ENCODE assay signal across 21 cellular contexts in genomic region chr1:95583811-95584210, GRCh38.
DNase-seq lines count a peak whose midpoint lies in the region; ATAC-seq and TF ChIP-seq lines count a peak whose summit lies in the region.
"Had no signal": no experiment of that assay in that cellular context is flagged by ENCODE, and none has a peak within 500 bp of the region (broad histone marks: within the 10 kb centered on the region; RNA-seq: fewer than 3 reads in every experiment).

No MANE protein-coding gene starts in this region.

- H3K4me1 ChIP-seq in GM23338 (ENCODE audit: insufficient read depth), result peaks cover 21% of the 10 kb centered on the region
- H3K4me1 ChIP-seq in CD4-positive, alpha-beta memory T cell (ENCODE audit: insufficient read depth, low read length), result no peaks in the 10 kb centered on the region

- H3K27me3 ChIP-seq in GM23338 (ENCODE audit: insufficient read depth) (no peaks in the 10 kb centered on the region), neural cell (ENCODE audit: insufficient read depth, low read depth, low read length) (no peaks in the 10 kb centered on the region)
- no peaks in the 10 kb centered on the region for H3K27me3 ChIP-seq in CD4-positive, alpha-beta memory T cell (ENCODE audit: insufficient read depth, low read length)

- H3K9me3 ChIP-seq in neural cell (ENCODE audit: low read length), result no peaks in the 10 kb centered on the region
- no peaks in the 10 kb centered on the region for H3K9me3 ChIP-seq in CD4-positive, alpha-beta memory T cell (ENCODE audit: control insufficient read depth in 1 of 2, low read length in 2 of 2)

- peaks cover 28% of the 10 kb centered on the region for H3K4me1 Mint-ChIP-seq in GM23338
- no peaks in the 10 kb centered on the region for H3K4me1 Mint-ChIP-seq in CD4-positive, alpha-beta memory T cell
- no peaks in the 10 kb centered on the region for H3K4me1 Mint-ChIP-seq in activated naive CD4-positive, alpha-beta T cell treated with anti-CD3 and anti-CD28 coated beads, Interleukin-2, amount 10 ng/mL, durations not matched to agents 7 days and 5 days
- H3K4me1 Mint-ChIP-seq: CD14-positive monocyte had no signal

- DNase-seq in DMS79 (lab: John Stamatoyannopoulos, UW), result peak; percentile 54
- no peak for DNase-seq in DMS79 treated with DMSO at 0.1 percent for 48 hours (lab: John Stamatoyannopoulos, UW)
- DNase-seq in GM23338 (ENCODE audit: low spot score), result peak; percentile 5
- DNase-seq in NCI-H345 treated with DMSO at 0.1 percent for 48 hours (lab: John Stamatoyannopoulos, UW; ENCODE audit: unreplicated experiment), result peak; percentile 32
- no peak for DNase-seq in CD4-positive, alpha-beta memory T cell
- no peak for DNase-seq in activated naive CD4-positive, alpha-beta T cell treated with anti-CD3 and anti-CD28 coated beads, Interleukin-2, amount 10 ng/mL, durations not matched to agents 7 days and 5 days
- DNase-seq in NCI-H128 (lab: John Stamatoyannopoulos, UW; ENCODE audit: unreplicated experiment), result no peak
- DNase-seq: 8988T; GOT3; HFFc6; NCI-H1436 treated with DMSO at 0.1 percent for 48 hours; NCI-H2081; NCI-H226; NCI-H69; NK-92 treated with Interleukin-12 subunit alpha and Interleukin-12 subunit beta, amount 100 ng/mL, for 24 hours; Right ventricle myocardium superior; T-helper 1 cell had no signal

- no peak overlapping the region for H3K27ac Mint-ChIP-seq in GM23338
- no peak overlapping the region for H3K27ac Mint-ChIP-seq in CD4-positive, alpha-beta memory T cell
- H3K27ac Mint-ChIP-seq in activated naive CD4-positive, alpha-beta T cell treated with anti-CD3 and anti-CD28 coated beads, Interleukin-2, amount 10 ng/mL, durations not matched to agents 7 days and 5 days, result no peak overlapping the region
- H3K27ac Mint-ChIP-seq: CD14-positive monocyte, HFFc6 had no signal

- TF ChIP-seq EP300 in neural cell (conservative IDR thresholded peaks at IDR 0.05; ENCODE audit: poor library complexity, severe bottlenecking), result peak; percentile 66

- H3K4me3 ChIP-seq in GM23338, result no peak overlapping the region
- H3K4me3 ChIP-seq in neural cell (ENCODE audit: low read length), result no peak overlapping the region
- H3K4me3 ChIP-seq in CD4-positive, alpha-beta memory T cell (ENCODE audit: low read length in 2 of 2), result no peak overlapping the region
- H3K4me3 ChIP-seq: GM12878 had no signal

- H3K9me2 ChIP-seq in GM23338 (ENCODE audit: insufficient read depth) (peaks cover 8% of the 10 kb centered on the region), neural cell (ENCODE audit: insufficient read depth, low read length) (no peaks in the 10 kb centered on the region)

- no peak for TF ChIP-seq RAD21 in neural cell (conservative IDR thresholded peaks at IDR 0.05)

- H3K36me3 ChIP-seq in GM23338 (ENCODE audit: insufficient read depth) (no peaks in the 10 kb centered on the region), neural cell (ENCODE audit: insufficient read depth, low read length) (no peaks in the 10 kb centered on the region)
- no peaks in the 10 kb centered on the region for H3K36me3 ChIP-seq in CD4-positive, alpha-beta memory T cell (ENCODE audit: insufficient read depth, low read length)

- H3K79me2 ChIP-seq in GM23338 (replicated peaks; ENCODE audit: insufficient read depth), result no peaks in the 10 kb centered on the region
- H3K79me2 ChIP-seq in neural cell (replicated peaks; ENCODE audit: insufficient read depth, low read length), result no peaks in the 10 kb centered on the region

- H3K36me3 Mint-ChIP-seq in GM23338 (ENCODE audit: low read depth), result no peaks in the 10 kb centered on the region; the same call in 2 of the 3 replicates
- no peaks in the 10 kb centered on the region for H3K36me3 Mint-ChIP-seq in CD4-positive, alpha-beta memory T cell
- no peaks in the 10 kb centered on the region for H3K36me3 Mint-ChIP-seq in activated naive CD4-positive, alpha-beta T cell treated with anti-CD3 and anti-CD28 coated beads, Interleukin-2, amount 10 ng/mL, durations not matched to agents 7 days and 5 days
- H3K36me3 Mint-ChIP-seq: CD14-positive monocyte had no signal

- no peak; the same call in 1 of the 3 replicates for ATAC-seq in GM23338
- ATAC-seq: GM12878 had no signal

- no peak overlapping the region for H2AFZ ChIP-seq in GM23338
- H2AFZ ChIP-seq in neural cell (ENCODE audit: low read depth, low read length), result peak overlapping the region; percentile 43

- peaks cover 5% of the 10 kb centered on the region; the same call in 1 of the 3 replicates for H3K9me3 Mint-ChIP-seq in GM23338
- H3K9me3 Mint-ChIP-seq in CD4-positive, alpha-beta memory T cell, result peaks cover 0 to 8% (median 3%) of the 10 kb centered on the region in 8 donors
- H3K9me3 Mint-ChIP-seq in activated naive CD4-positive, alpha-beta T cell treated with anti-CD3 and anti-CD28 coated beads, Interleukin-2, amount 10 ng/mL, durations not matched to agents 7 days and 5 days, result no peaks in the 10 kb centered on the region

- intact Hi-C loops in CD4-positive, alpha-beta memory T cell (cut with micrococcal nuclease), result no loop called here

- H3K27ac ChIP-seq in GM23338 (ENCODE audit: low read depth) (no peak overlapping the region), neural cell (ENCODE audit: low read length) (peak overlapping the region; percentile 68)
- H3K27ac ChIP-seq in CD4-positive, alpha-beta memory T cell (ENCODE audit: low read depth, low read length), result no peak overlapping the region
- H3K27ac ChIP-seq: KMS-11 had no signal

- TF ChIP-seq CTCF in GM23338 (conservative IDR thresholded peaks at IDR 0.05; ENCODE audit: low read depth in 2 of 2), result no peak
- TF ChIP-seq CTCF in neural cell (IDR thresholded peaks at IDR 0.05; ENCODE audit: poor library complexity, severe bottlenecking), result no peak

- H4K20me1 ChIP-seq in GM23338 (replicated peaks; ENCODE audit: insufficient read depth), result no peaks in the 10 kb centered on the region
- no peaks in the 10 kb centered on the region for H4K20me1 ChIP-seq in neural cell (ENCODE audit: insufficient read depth)

- no peaks in the 10 kb centered on the region for H3F3A ChIP-seq in GM23338 (replicated peaks; ENCODE audit: low read depth)
- H3F3A ChIP-seq in neural cell (ENCODE audit: insufficient read depth, low read length, poor library complexity, severe bottlenecking), result no peaks in the 10 kb centered on the region

- H3K4me3 Mint-ChIP-seq in GM23338, result no peak overlapping the region; the same call in 2 of the 3 replicates
- H3K4me3 Mint-ChIP-seq in CD4-positive, alpha-beta memory T cell, result no peak overlapping the region
- H3K4me3 Mint-ChIP-seq in activated naive CD4-positive, alpha-beta T cell treated with anti-CD3 and anti-CD28 coated beads, Interleukin-2, amount 10 ng/mL, durations not matched to agents 7 days and 5 days, result no peak overlapping the region
- H3K4me3 Mint-ChIP-seq: CD14-positive monocyte, HFFc6 had no signal

- no peak overlapping the region for H3K9ac ChIP-seq in neural cell (ENCODE audit: low read length)
- H3K9ac ChIP-seq: KMS-11 had no signal

- no peaks in the 10 kb centered on the region for H3K27me3 Mint-ChIP-seq in GM23338 (ENCODE audit: insufficient read depth, low read depth, poor library complexity)
- no peaks in the 10 kb centered on the region for H3K27me3 Mint-ChIP-seq in CD4-positive, alpha-beta memory T cell
- no peaks in the 10 kb centered on the region for H3K27me3 Mint-ChIP-seq in activated naive CD4-positive, alpha-beta T cell treated with anti-CD3 and anti-CD28 coated beads, Interleukin-2, amount 10 ng/mL, durations not matched to agents 7 days and 5 days

- CTCF ChIA-PET in CD4-positive, alpha-beta memory T cell (lab: Charles Lee; ENCODE audit: partially characterized antibody), result no interaction called here
- CTCF ChIA-PET in activated naive CD4-positive, alpha-beta T cell treated with anti-CD3 and anti-CD28 coated beads, Interleukin-2, amount 10 ng/mL, durations not matched to agents 7 days and 5 days (lab: Charles Lee), result no interaction called here

- POLR2A ChIA-PET in CD4-positive, alpha-beta memory T cell (lab: Charles Lee; ENCODE audit: partially characterized antibody), result no interaction called here

- peak overlapping the region; percentile 34; the same call in 1 of the 2 replicates for H3K4me2 ChIP-seq in GM23338
- H3K4me2 ChIP-seq in neural cell (ENCODE audit: low read length), result no peak overlapping the region
- H3K4me2 ChIP-seq: KMS-11 had no signal

TF ChIP-seq in neural cell, 6 proteins besides CTCF, POLR2A, EP300 and RAD21:
- TF ChIP-seq MXI1 (conservative IDR thresholded peaks at IDR 0.05; ENCODE audit: poor library complexity, severe bottlenecking), result no peak
- no peak for TF ChIP-seq EZH2 (IDR thresholded peaks at IDR 0.05; ENCODE audit: borderline replicate concordance, insufficient read depth, low read length, poor library complexity, severe bottlenecking)
- no peak for TF ChIP-seq SMC3 (conservative IDR thresholded peaks at IDR 0.05; ENCODE audit: poor library complexity)
- TF ChIP-seq TAF1 (IDR thresholded peaks at IDR 0.05; ENCODE audit: low read depth), result no peak
- no peak for TF ChIP-seq POLR2AphosphoS5 (IDR thresholded peaks at IDR 0.05)
- TF ChIP-seq REST (IDR thresholded peaks at IDR 0.05; ENCODE audit: borderline replicate concordance), result no peak
TF ChIP-seq in neural cell: peak in this region for 0.

Comparison
In these comparisons a context has a peak if more than half of its experiments do, and no peak if none do; other contexts are left out.
1. DNase-seq: peak in DMS79 (single experiment), GM23338 (single experiment) and NCI-H345 treated with DMSO at 0.1 percent for 48 hours (single experiment); none in DMS79 treated with DMSO at 0.1 percent for 48 hours (single experiment), CD4-positive, alpha-beta memory T cell (0 of 5), activated naive CD4-positive, alpha-beta T cell treated with anti-CD3 and anti-CD28 coated beads, Interleukin-2, amount 10 ng/mL, durations not matched to agents 7 days and 5 days (single experiment) and NCI-H128 (single experiment).